In the genomic region with DNA sequence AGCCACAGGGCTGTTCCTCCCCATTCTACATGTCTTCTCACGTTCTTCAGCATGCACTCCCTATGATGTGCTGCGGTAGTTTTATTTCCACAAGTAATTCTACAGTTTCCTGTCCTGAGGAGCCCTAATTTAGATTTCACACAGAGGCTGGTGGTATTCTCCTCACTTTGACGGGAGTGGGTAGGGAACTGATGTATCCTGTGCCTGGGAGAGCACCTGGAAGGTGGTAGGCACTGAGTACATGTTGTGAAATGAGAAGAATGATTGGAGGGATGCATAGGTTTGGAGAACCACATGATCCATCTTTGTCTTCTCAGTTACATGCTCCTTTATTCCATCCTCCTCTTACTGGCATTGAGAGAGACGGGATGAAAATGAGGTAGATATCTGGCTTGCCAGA, we compare ENCODE assay signal across 9 cellular contexts.
"Had no signal": no experiment of that assay in that cellular context is flagged by ENCODE, and none has a peak within 500 bp of the region (broad histone marks: within the 10 kb centered on the region; RNA-seq: fewer than 3 reads in every experiment).

No MANE protein-coding gene starts in this region.

- H3K36me3 ChIP-seq: HAP-1 had no signal

- H3K9ac ChIP-seq: GM23248 had no signal

- H3K27ac Mint-ChIP-seq: GM23338, H9, HFFc6 had no signal

- H3K4me3 ChIP-seq: GM23248, GM23338, HAP-1 had no signal

- H3K9me3 ChIP-seq: HAP-1 had no signal

- H3K27ac ChIP-seq: GM23248 had no signal

- H2AFZ ChIP-seq: GM23248, GM23338 had no signal

- ATAC-seq: GM23338, HCT116 had no signal

- H3K4me2 ChIP-seq: GM23338 had no signal

- H3K9me3 Mint-ChIP-seq: GM23338, H9, HFFc6 had no signal

- DNase-seq: GM23248, GOT3, H7, H9, HCEC 1CT, HFFc6 had no signal

- H3K4me3 Mint-ChIP-seq: GM23338, H9, HFFc6 had no signal
